ENCODE assay signal across 28 cellular contexts in genomic region chr12:11069854-11070253, GRCh38. TPM values are rescaled to one million over a fixed set of nuclear protein-coding genes. Genes with fewer than 3 reads are reported as not detected.
DNase-seq lines count a peak whose midpoint lies in the region; ATAC-seq and TF ChIP-seq lines count a peak whose summit lies in the region.
"Had no signal": no experiment of that assay in that cellular context is flagged by ENCODE, and none has a peak within 500 bp of the region (broad histone marks: within the 10 kb centered on the region; RNA-seq: fewer than 3 reads in every experiment).

No MANE protein-coding gene starts in this region.

- no peaks in the 10 kb centered on the region for H3K9me3 ChIP-seq in left lung
- no peaks in the 10 kb centered on the region for H3K9me3 ChIP-seq in psoas muscle
- no peaks in the 10 kb centered on the region for H3K9me3 ChIP-seq in aorta (ENCODE audit: control insufficient read depth, low read length)
- H3K9me3 ChIP-seq in Peyer's patch = no peaks in the 10 kb centered on the region
- H3K9me3 ChIP-seq in suprapubic skin = no peaks in the 10 kb centered on the region
- H3K9me3 ChIP-seq: BE2C, BLaER1 had no signal

- DNase-seq in left lung = no peak
- peak; percentile 1 for DNase-seq in medulla oblongata (ENCODE audit: extremely low spot score)
- no peak for DNase-seq in psoas muscle
- DNase-seq in aorta = no peak
- no peak for DNase-seq in Peyer's patch
- DNase-seq in middle frontal gyrus (ENCODE audit: extremely low spot score, low spot score) = no peak
- no peak for DNase-seq in suprapubic skin (ENCODE audit: low spot score in 2 of 2)
- DNase-seq: 8988T; ACHN; BE2C; C1 segment of cervical spinal cord; CD4-positive, CD25-positive, alpha-beta regulatory T cell; CD8-positive, alpha-beta memory T cell; COR-L47; DMS 273 treated with DMSO at 0.1 percent for 48 hours; DMS153; DMS53; DMS79; DND-41; EL; GDM1 had no signal

- no peaks in the 10 kb centered on the region for H3K36me3 ChIP-seq in left lung
- H3K36me3 ChIP-seq in psoas muscle (ENCODE audit: insufficient read depth in 1 of 2, low read depth in 1 of 2) = no peaks in the 10 kb centered on the region
- H3K36me3 ChIP-seq in aorta (ENCODE audit: control insufficient read depth in 1 of 2, insufficient read depth in 2 of 2, low read length in 1 of 2) = no peaks in the 10 kb centered on the region
- H3K36me3 ChIP-seq in Peyer's patch = no peaks in the 10 kb centered on the region
- H3K36me3 ChIP-seq in suprapubic skin = no peaks in the 10 kb centered on the region
- H3K36me3 ChIP-seq: BE2C had no signal

- ATAC-seq in left lung (peak; percentile 33), psoas muscle (peak in 3 of 4 donors; percentile 37 to 59 (median 43)), aorta (ENCODE audit: low FRiP score) (peak; percentile 15)
- ATAC-seq: GM12878 had no signal

- 54 to 76% (median 69%) methylated on average over 4 of the region's 4 CpGs for WGBS in psoas muscle, 3 donors
- WGBS in aorta, 2 donors = 72 to 78% methylated on average over 4 of the region's 4 CpGs
- WGBS in suprapubic skin = 84% methylated on average over 4 of the region's 4 CpGs

- TF ChIP-seq EP300 in suprapubic skin (IDR thresholded peaks at IDR 0.05) = no peak

- H3K27me3 ChIP-seq in left lung = no peaks in the 10 kb centered on the region
- H3K27me3 ChIP-seq in psoas muscle (ENCODE audit: insufficient read depth in 3 of 3, low read length in 2 of 3) = no peaks in the 10 kb centered on the region
- H3K27me3 ChIP-seq in aorta (ENCODE audit: control insufficient read depth in 1 of 2, insufficient read depth in 2 of 2, low read length in 1 of 2) = no peaks in the 10 kb centered on the region
- H3K27me3 ChIP-seq in Peyer's patch = no peaks in the 10 kb centered on the region
- H3K27me3 ChIP-seq in suprapubic skin = no peaks in the 10 kb centered on the region
- H3K27me3 ChIP-seq: BE2C, BLaER1 had no signal

- no peaks in the 10 kb centered on the region for H3K4me1 ChIP-seq in left lung
- H3K4me1 ChIP-seq in psoas muscle = peaks cover 3% of the 10 kb centered on the region
- H3K4me1 ChIP-seq in aorta (ENCODE audit: control insufficient read depth in 1 of 2, insufficient read depth in 2 of 2, low read length in 2 of 2) = no peaks in the 10 kb centered on the region
- no peaks in the 10 kb centered on the region for H3K4me1 ChIP-seq in Peyer's patch
- H3K4me1 ChIP-seq in suprapubic skin = no peaks in the 10 kb centered on the region
- H3K4me1 ChIP-seq: BE2C had no signal

- TF ChIP-seq CTCF in left lung (IDR thresholded peaks at IDR 0.05) (no peak), psoas muscle (IDR thresholded peaks at IDR 0.05) (no peak), Peyer's patch (IDR thresholded peaks at IDR 0.05) (no peak), suprapubic skin (IDR thresholded peaks at IDR 0.05) (no peak)

- TF ChIP-seq POLR2A in Peyer's patch (IDR thresholded peaks at IDR 0.05) = no peak
- TF ChIP-seq POLR2A in suprapubic skin (IDR thresholded peaks at IDR 0.05) = no peak

- no peak overlapping the region for H3K4me3 ChIP-seq in left lung
- H3K4me3 ChIP-seq in psoas muscle = no peak overlapping the region
- H3K4me3 ChIP-seq in aorta (ENCODE audit: low read length in 2 of 2) = no peak overlapping the region
- H3K4me3 ChIP-seq in Peyer's patch = no peak overlapping the region
- H3K4me3 ChIP-seq in suprapubic skin = no peak overlapping the region
- H3K4me3 ChIP-seq: BLaER1, GM12878 had no signal

- no peak overlapping the region for H3K27ac ChIP-seq in left lung
- H3K27ac ChIP-seq in psoas muscle = no peak overlapping the region
- no peak overlapping the region for H3K27ac ChIP-seq in aorta (ENCODE audit: low read depth in 1 of 2, low read length in 2 of 2)
- H3K27ac ChIP-seq in Peyer's patch = no peak overlapping the region
- H3K27ac ChIP-seq in suprapubic skin = no peak overlapping the region
- H3K27ac ChIP-seq: BLaER1 had no signal

- intact Hi-C loops in left lung (cut with DNase I) = no loop called here
- intact Hi-C loops in psoas muscle (cut with DNase I) = loop anchor here in 1 of 2 donors (2.0 kb wide), 1 partner anchor 51 kb away; no protein-coding TSS in a partner anchor
- intact Hi-C loops in aorta (cut with DNase I) = loop anchor here (2.0 to 5.0 kb wide), 2 partner anchors 53 to 55 kb away; no protein-coding TSS in a partner anchor

RNA-seq across cellular contexts. Expression of gene TAS2R46, which starts 7.8 kb away (rescaled TPM):
- total RNA-seq in left lung = 1 to 10 TPM; 1.0 to 1.4 TPM
- total RNA-seq in psoas muscle = under 1 TPM in 3 of 4 donors, not detected in 1; 0.23 to 0.51 (median 0.24) TPM
- under 1 TPM in 1 of 3 donors, not detected in 2; 0.04 TPM for polyA plus RNA-seq in psoas muscle
- 1 to 10 TPM; 3.3 to 3.9 TPM for total RNA-seq in aorta
- not detected for polyA plus RNA-seq in aorta
- total RNA-seq in Peyer's patch = 1 to 10 TPM in 3 of 4 donors, not detected in 1; 3.2 to 6.1 (median 4.2) TPM
- total RNA-seq in suprapubic skin = 1 to 10 TPM in 3 of 4 donors, not detected in 1; 1.2 to 8.9 (median 2.0) TPM
- total RNA-seq: Daoy, G401 had no signal
- polyA plus RNA-seq: AG04450; CD14-positive monocyte; CD8-positive, alpha-beta memory T cell had no signal

RNA-seq across cellular contexts. Expression of gene TAS2R43, which starts 22.3 kb away (rescaled TPM):
- total RNA-seq in left lung (under 1 TPM; 0.52 to 0.71 TPM), psoas muscle (under 1 TPM in 1 of 4 donors, not detected in 3; 0.36 TPM), aorta (1 to 10 TPM in 1 of 2 donors, under 1 TPM in 1; 0.36 to 2.2 TPM), Peyer's patch (1 to 10 TPM; 2.1 to 7.4 (median 5.7) TPM), suprapubic skin (1 to 10 TPM in 2 of 4 donors, under 1 TPM in 1, not detected in 1; 0.89 to 4.9 (median 4.7) TPM)
- polyA plus RNA-seq in psoas muscle (under 1 TPM in 1 of 3 donors, not detected in 2; 0.09 TPM), aorta (not detected)
- polyA plus RNA-seq: AG04450; CD14-positive monocyte; CD4-positive, CD25-positive, alpha-beta regulatory T cell; CD8-positive, alpha-beta memory T cell had no signal

RNA-seq across cellular contexts. Expression of gene TAS2R31, which starts 38.6 kb away (rescaled TPM):
- total RNA-seq in left lung (1 to 10 TPM; 2.1 to 3.4 TPM), psoas muscle (under 1 TPM; 0.34 to 0.81 (median 0.47) TPM), aorta (1 to 10 TPM; 5.3 to 9.1 TPM), Peyer's patch (10 to 100 TPM in 2 of 4 donors, 1 to 10 TPM in 2; 8.1 to 20.6 (median 11.1) TPM), suprapubic skin (1 to 10 TPM in 2 of 4 donors, under 1 TPM in 1, not detected in 1; 0.55 to 8.3 (median 3.5) TPM)
- polyA plus RNA-seq in psoas muscle (under 1 TPM; 0.13 to 0.18 (median 0.15) TPM), aorta (under 1 TPM in 1 of 2 donors, not detected in 1; 0.82 TPM)
- polyA plus RNA-seq: CD14-positive monocyte; CD4-positive, alpha-beta memory T cell; CD8-positive, alpha-beta memory T cell had no signal

RNA-seq across cellular contexts. Expression of gene TAS2R19, which starts 47.4 kb away (rescaled TPM):
- total RNA-seq in left lung (1 to 10 TPM; 2.0 to 3.3 TPM), psoas muscle (under 1 TPM; 0.34 to 0.86 (median 0.66) TPM), aorta (1 to 10 TPM; 5.9 to 9.1 TPM), Peyer's patch (10 to 100 TPM in 2 of 4 donors, 1 to 10 TPM in 2; 3.2 to 14.9 (median 8.2) TPM), suprapubic skin (1 to 10 TPM in 2 of 4 donors, not detected in 2; 2.5 to 9.3 TPM)
- polyA plus RNA-seq in psoas muscle (under 1 TPM; 0.08 to 0.21 (median 0.18) TPM), aorta (under 1 TPM in 1 of 2 donors, not detected in 1; 0.72 TPM)
- total RNA-seq: Daoy, G401 had no signal
- polyA plus RNA-seq: CD14-positive monocyte; CD4-positive, alpha-beta memory T cell had no signal

Comparison
In these comparisons a context has a peak if more than half of its experiments do, and no peak if none do; other contexts are left out.
1. intact Hi-C loops: an anchor here in aorta (2.0 to 5.0 kb wide); none called in left lung.